ENCODE assay signal across 26 cellular contexts in the genomic region with DNA sequence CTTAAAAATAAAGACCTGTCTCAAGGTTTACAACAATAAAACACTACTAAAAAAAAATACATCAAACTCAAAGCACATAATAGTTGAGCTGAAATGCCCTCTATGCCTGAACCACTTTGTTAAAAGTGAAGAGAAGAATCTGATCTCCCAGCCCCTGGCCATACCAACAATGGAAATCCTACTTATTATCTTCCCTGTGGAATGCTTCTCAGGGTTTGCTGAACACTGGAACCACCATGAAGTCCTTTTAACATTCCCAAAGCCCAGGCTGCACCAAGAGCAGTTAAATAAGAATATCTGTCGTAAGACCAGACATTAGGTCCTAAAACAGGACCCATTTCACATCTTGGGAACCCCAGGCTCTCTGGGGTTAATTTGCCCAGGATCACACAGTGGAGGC.
"Had no signal": no experiment of that assay in that cellular context is flagged by ENCODE, and none has a peak within 500 bp of the region (broad histone marks: within the 10 kb centered on the region; RNA-seq: fewer than 3 reads in every experiment).

No MANE protein-coding gene starts in this region.

- H3K9me3 Mint-ChIP-seq: immature natural killer cell; memory B cell; naive B cell; neural crest cell; stimulated activated effector memory CD8-positive, alpha-beta T cell treated with anti-CD3 and anti-CD28 coated beads, Interleukin-12 subunit alpha, Interleukin-12 subunit beta, amount 100 ng/mL, for 72 hours; stimulated activated naive CD8-positive, alpha-beta T cell treated with anti-CD3 and anti-CD28 coated beads, Interleukin-15, Interleukin-2, amounts not matched to agents 100 ng/mL and 50 ng/mL, for 24 hours had no signal

- H3K36me3 ChIP-seq: lower lobe of right lung had no signal

- H3K4me3 Mint-ChIP-seq: immature natural killer cell; memory B cell; naive B cell; neural crest cell; stimulated activated effector memory CD8-positive, alpha-beta T cell treated with anti-CD3 and anti-CD28 coated beads, Interleukin-12 subunit alpha, Interleukin-12 subunit beta, amount 100 ng/mL, for 72 hours; stimulated activated naive CD8-positive, alpha-beta T cell treated with anti-CD3 and anti-CD28 coated beads, Interleukin-15, Interleukin-2, amounts not matched to agents 100 ng/mL and 50 ng/mL, for 24 hours had no signal

- H3K4me1 ChIP-seq: lower lobe of right lung, pancreas, tibial artery had no signal

- H3K27ac ChIP-seq: coronary artery, dorsolateral prefrontal cortex, esophagus squamous epithelium, gastroesophageal sphincter, left ventricle myocardium inferior, lower lobe of right lung, pancreas, tibial artery had no signal

- H3K27ac Mint-ChIP-seq: memory B cell; stimulated activated naive CD8-positive, alpha-beta T cell treated with anti-CD3 and anti-CD28 coated beads, Interleukin-15, Interleukin-2, amounts not matched to agents 100 ng/mL and 50 ng/mL, for 24 hours had no signal

- H3K27me3 ChIP-seq: dorsolateral prefrontal cortex, esophagus squamous epithelium, gastroesophageal sphincter, pancreas, tibial artery had no signal

- H3K27me3 Mint-ChIP-seq: memory B cell; naive B cell; progenitor cell of endocrine pancreas; stimulated activated naive CD8-positive, alpha-beta T cell treated with anti-CD3 and anti-CD28 coated beads, Interleukin-15, Interleukin-2, amounts not matched to agents 100 ng/mL and 50 ng/mL, for 24 hours had no signal

- DNase-seq: central memory CD4-positive, alpha-beta T cell; dorsolateral prefrontal cortex; effector memory CD4-positive, alpha-beta T cell; esophagus squamous epithelium; foreskin fibroblast; glutamatergic neuron; immature natural killer cell; kidney; left cardiac atrium; left ventricle myocardium inferior; lower lobe of right lung; naive B cell; occipital lobe; pancreas; right cardiac atrium; small intestine; stimulated activated CD4-positive, alpha-beta T cell treated with anti-CD3 and anti-CD28 coated beads, Interleukin-2, amount 100 ng/mL, for 48 hours; stimulated activated CD8-positive, alpha-beta memory T cell treated with anti-CD3 and anti-CD28 coated beads, Interleukin-4, amount 100 ng/mL, for 48 hours; tibial artery had no signal

- H3K4me1 Mint-ChIP-seq: memory B cell, naive B cell had no signal

- ATAC-seq: gastroesophageal sphincter; left cardiac atrium; lower lobe of right lung; pancreas; right cardiac atrium; stimulated activated effector memory CD8-positive, alpha-beta T cell treated with anti-CD3 and anti-CD28 coated beads, Interleukin-12 subunit alpha, Interleukin-12 subunit beta, amount 100 ng/mL, for 72 hours had no signal

- H3K9me3 ChIP-seq: esophagus squamous epithelium, gastroesophageal sphincter, left ventricle myocardium inferior, lower lobe of right lung, pancreas, tibial artery had no signal

- H3K4me3 ChIP-seq: coronary artery, dorsolateral prefrontal cortex, esophagus squamous epithelium, gastroesophageal sphincter, left ventricle myocardium inferior, lower lobe of right lung, pancreas, tibial artery had no signal
